Comparison of ENCODE assay signal across 20 cellular contexts in the genomic region with DNA sequence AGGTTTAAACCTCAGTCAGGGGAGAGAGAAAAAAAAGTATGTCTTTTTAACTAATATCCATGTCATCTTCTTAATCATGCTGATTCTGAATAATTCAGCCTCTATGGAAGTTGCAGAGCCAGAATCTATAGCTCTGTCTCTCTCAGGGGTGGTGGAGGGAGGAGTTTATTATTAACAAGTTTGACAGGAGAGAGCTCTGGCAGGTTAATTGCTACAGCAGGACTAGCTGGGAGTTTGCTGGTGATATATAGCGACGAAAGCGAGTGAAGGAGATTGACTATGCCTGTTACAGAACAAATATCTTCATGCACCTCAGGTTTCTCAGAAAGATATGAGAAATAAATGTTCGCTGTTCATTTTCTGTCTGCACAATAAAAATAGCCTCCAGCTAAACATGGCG.
A peak's percentile ranks its signal among the peaks of the same experiment; 100 is the strongest.
DNase-seq lines count a peak whose midpoint lies in the region; ATAC-seq and TF ChIP-seq lines count a peak whose summit lies in the region.
"Had no signal": no experiment of that assay in that cellular context is flagged by ENCODE, and none has a peak within 500 bp of the region (broad histone marks: within the 10 kb centered on the region; RNA-seq: fewer than 3 reads in every experiment).

No MANE protein-coding gene starts in this region.

- DNase-seq in neural progenitor cell (ENCODE audit: low spot score), result peak; percentile 9
- no peak for DNase-seq in HuH-7.5 (ENCODE audit: low spot score)
- DNase-seq in HuH-7 (ENCODE audit: low spot score), result no peak
- no peak for DNase-seq in posterior vena cava (ENCODE audit: low spot score)
- DNase-seq in NCI-H345 treated with DMSO at 0.1 percent for 48 hours (lab: John Stamatoyannopoulos, UW; ENCODE audit: unreplicated experiment), result no peak
- DNase-seq: activated CD4-positive, alpha-beta T cell treated with anti-CD3 and anti-CD28 coated beads for 1 hour; AML-193; anterior cingulate cortex; cortex of kidney; erythroblast; KG1; mammary epithelial cell; NCI-H1436; NCI-H345; SHP77 treated with DMSO at 0.1 percent for 48 hours; small intestine; tibial artery had no signal

- no peaks in the 10 kb centered on the region for H3K36me3 ChIP-seq in neural progenitor cell
- H3K36me3 ChIP-seq: tibial artery had no signal

- no peak overlapping the region for H3K27ac ChIP-seq in neural progenitor cell
- H3K27ac ChIP-seq: tibial artery had no signal

- H3K27ac Mint-ChIP-seq in brain (peak overlapping the region in 3 of 5 experiments; percentile 36 to 69 (median 64)), neural progenitor cell (no peak overlapping the region)

- H3K36me3 Mint-ChIP-seq in brain (no peaks in the 10 kb centered on the region), neural progenitor cell (no peaks in the 10 kb centered on the region)

- TF ChIP-seq CTCF in brain (conservative IDR thresholded peaks at IDR 0.05), result no peak
- TF ChIP-seq CTCF in neural progenitor cell (IDR thresholded peaks at IDR 0.05), result no peak

- H3K27me3 Mint-ChIP-seq in brain (peaks cover 3% of the 10 kb centered on the region), neural progenitor cell (ENCODE audit: insufficient read depth, low read depth) (peaks cover 3% of the 10 kb centered on the region)

- peaks cover 11% of the 10 kb centered on the region for H3K9me3 ChIP-seq in neural progenitor cell (ENCODE audit: low read depth)
- H3K9me3 ChIP-seq: tibial artery had no signal

- H3K4me1 Mint-ChIP-seq in brain (peaks cover 38% of the 10 kb centered on the region), neural progenitor cell (peaks cover 27% of the 10 kb centered on the region)

- H3K9ac ChIP-seq in neural progenitor cell, result no peak overlapping the region

- peak overlapping the region; percentile 35 for H3K4me2 ChIP-seq in neural progenitor cell

- H3K9me3 Mint-ChIP-seq in brain (peaks cover 5 to 12% (median 6%) of the 10 kb centered on the region in 5 experiments), neural progenitor cell (peaks cover 6% of the 10 kb centered on the region)

- H3K4me1 ChIP-seq in neural progenitor cell, result peaks cover 22% of the 10 kb centered on the region

- intact Hi-C loops in posterior vena cava (cut with DNase I), result no loop called here

- H4K20me1 ChIP-seq in neural progenitor cell (ENCODE audit: low read depth), result no peaks in the 10 kb centered on the region

- no peak overlapping the region for H2AFZ ChIP-seq in neural progenitor cell (replicated peaks)

- no peaks in the 10 kb centered on the region for H3K27me3 ChIP-seq in neural progenitor cell
- H3K27me3 ChIP-seq: tibial artery had no signal

- H3F3A ChIP-seq in neural progenitor cell (ENCODE audit: low read depth), result no peaks in the 10 kb centered on the region

- peak; percentile 19 for ATAC-seq in GM18517 (IDR thresholded peaks at IDR 0.05; ENCODE audit: unreplicated experiment)
- ATAC-seq in HG03354 (IDR thresholded peaks at IDR 0.05; ENCODE audit: poor library complexity, severe bottlenecking, unreplicated experiment), result peak; percentile 6

- H3K4me3 Mint-ChIP-seq in brain (peak overlapping the region in 3 of 5 experiments; percentile 28 to 64 (median 28)), neural progenitor cell (no peak overlapping the region)

- H3K4me3 ChIP-seq in neural progenitor cell, result no peak overlapping the region
- H3K4me3 ChIP-seq: tibial artery had no signal

- H3K79me2 ChIP-seq in neural progenitor cell (ENCODE audit: low read depth), result no peaks in the 10 kb centered on the region
